Comparison of ENCODE assay signal across 12 cellular contexts in genomic region chr1:186218661-186219352, GRCh38.
A peak's percentile ranks its signal among the peaks of the same experiment; 100 is the strongest.
DNase-seq lines count a peak whose midpoint lies in the region; ATAC-seq and TF ChIP-seq lines count a peak whose summit lies in the region.
"Had no signal": no experiment of that assay in that cellular context is flagged by ENCODE, and none has a peak within 500 bp of the region (broad histone marks: within the 10 kb centered on the region; RNA-seq: fewer than 3 reads in every experiment).

No MANE protein-coding gene starts in this region.

- no peak overlapping the region for H3K27ac ChIP-seq in mammary epithelial cell (ENCODE audit: insufficient read depth, low read depth, low read length)

- dilution Hi-C loops in mammary epithelial cell (cut with HindIII; ENCODE audit: low sequenced_read_pairs) = no loop called here

- DNase-seq in memory B cell (ENCODE audit: low spot score in 2 of 2) (no peak), HFFc6 (no peak), mammary epithelial cell (no peak), NCI-H226 (no peak)
- no peak for DNase-seq in activated CD4-positive, alpha-beta T cell treated with anti-CD3 and anti-CD28 coated beads for 48 hours
- DNase-seq: activated naive CD8-positive, alpha-beta T cell treated with anti-CD3 and anti-CD28 coated beads for 36 hours; mucosa of descending colon; NCI-H1092; stimulated activated CD4-positive, alpha-beta T cell treated with anti-CD3 and anti-CD28 coated beads, Interleukin-4, amount 100 ng/mL, for 24 hours had no signal

- intact Hi-C loops in mammary epithelial cell (cut with micrococcal nuclease) = no loop called here

- no peaks in the 10 kb centered on the region for H3K36me3 ChIP-seq in mammary epithelial cell (ENCODE audit: insufficient read depth, low read length)

- H3K27ac Mint-ChIP-seq in memory B cell (no peak overlapping the region), HFFc6 (no peak overlapping the region)
- H3K27ac Mint-ChIP-seq: activated naive CD8-positive, alpha-beta T cell treated with anti-CD3 and anti-CD28 coated beads for 36 hours had no signal

- H3K27me3 ChIP-seq in mammary epithelial cell (ENCODE audit: insufficient read depth, low read length) = no peaks in the 10 kb centered on the region

- H3K4me2 ChIP-seq in mammary epithelial cell (ENCODE audit: insufficient read depth, low read depth, low read length) = no peak overlapping the region

- H3K4me3 Mint-ChIP-seq in memory B cell (no peak overlapping the region), HFFc6 (no peak overlapping the region)
- H3K4me3 Mint-ChIP-seq: activated naive CD8-positive, alpha-beta T cell treated with anti-CD3 and anti-CD28 coated beads for 36 hours had no signal

- H3K36me3 Mint-ChIP-seq in memory B cell (no peaks in the 10 kb centered on the region), HFFc6 (ENCODE audit: low read depth) (no peaks in the 10 kb centered on the region)
- H3K36me3 Mint-ChIP-seq: activated naive CD8-positive, alpha-beta T cell treated with anti-CD3 and anti-CD28 coated beads for 36 hours had no signal

- H3K4me1 ChIP-seq in mammary epithelial cell (ENCODE audit: insufficient read depth, low read length) = peaks cover 4% of the 10 kb centered on the region

- CTCF ChIA-PET in mammary epithelial cell (lab: Charles Lee; ENCODE audit: low non-redundant PET) = no interaction called here

- in situ Hi-C loops in mammary epithelial cell (cut with MboI; ENCODE audit: low sequenced_read_pairs in 2 of 2) = loop anchor here in 1 of 2 donors (25.0 kb wide), 1 partner anchor 507 kb away; no protein-coding TSS in a partner anchor

- H3K9me3 Mint-ChIP-seq in memory B cell (peaks cover 4% of the 10 kb centered on the region), HFFc6 (no peaks in the 10 kb centered on the region)
- H3K9me3 Mint-ChIP-seq: activated naive CD8-positive, alpha-beta T cell treated with anti-CD3 and anti-CD28 coated beads for 36 hours had no signal

- no peaks in the 10 kb centered on the region for H4K20me1 ChIP-seq in mammary epithelial cell (ENCODE audit: insufficient read depth, low read length)

- no peaks in the 10 kb centered on the region for H3K9me3 ChIP-seq in mammary epithelial cell (replicated peaks; ENCODE audit: insufficient read depth, low read length)
- H3K9me3 ChIP-seq: mucosa of descending colon had no signal

- ATAC-seq in GM18873 (IDR thresholded peaks at IDR 0.05; ENCODE audit: low FRiP score, unreplicated experiment) (peak; percentile 74), HG02588 (IDR thresholded peaks at IDR 0.05; ENCODE audit: unreplicated experiment) (peak; percentile 78), HG03520 (IDR thresholded peaks at IDR 0.05; ENCODE audit: unreplicated experiment) (peak; percentile 76), memory B cell (ENCODE audit: low read depth) (peak; percentile 93)
- ATAC-seq: mucosa of descending colon had no signal

- no peak overlapping the region for H3K9ac ChIP-seq in mammary epithelial cell (ENCODE audit: insufficient read depth, low read length)

- BruUV-seq in mammary epithelial cell (replicated peaks; lab: Mats Ljungman, UMichigan) = no TSS peak

- no peak overlapping the region for H2AFZ ChIP-seq in mammary epithelial cell (ENCODE audit: low read depth, low read length)

- no peaks in the 10 kb centered on the region for H3K79me2 ChIP-seq in mammary epithelial cell (ENCODE audit: insufficient read depth, low read length)

- H3K4me3 ChIP-seq in mammary epithelial cell (replicated peaks in 1 of 3; ENCODE audit: insufficient read depth in 1 of 3, low read depth in 2 of 3, low read length in 3 of 3) = no peak overlapping the region
- H3K4me3 ChIP-seq: mucosa of descending colon had no signal

- H3K4me1 Mint-ChIP-seq in memory B cell (peaks cover 8% of the 10 kb centered on the region), HFFc6 (ENCODE audit: low read depth) (peaks cover 12% of the 10 kb centered on the region; the same call in 1 of the 2 replicates)
- H3K4me1 Mint-ChIP-seq: activated naive CD8-positive, alpha-beta T cell treated with anti-CD3 and anti-CD28 coated beads for 36 hours had no signal

- 80% methylated on average over 4 of the region's 4 CpGs for WGBS in mammary epithelial cell (ENCODE audit: low coverage, missing lambda C conversion rate)

- TF ChIP-seq CTCF in HFFc6 (IDR thresholded peaks at IDR 0.05) = no peak
- no peak for TF ChIP-seq CTCF in mammary epithelial cell (conservative IDR thresholded peaks at IDR 0.05 in 1 of 2, IDR thresholded peaks at IDR 0.05 in 1 of 2; ENCODE audit: extremely low read depth in 1 of 2, insufficient read depth in 1 of 2, low read depth in 1 of 2, low read length in 2 of 2)

- H3K27me3 Mint-ChIP-seq in memory B cell = peaks cover 2% of the 10 kb centered on the region
- peaks cover 4% of the 10 kb centered on the region for H3K27me3 Mint-ChIP-seq in HFFc6 (ENCODE audit: insufficient read depth)
